In genomic region chr4:84495448-84496221, GRCh38 we compare ENCODE assay signal across 23 cellular contexts. TPM values are rescaled to one million over a fixed set of nuclear protein-coding genes. Genes with fewer than 3 reads are reported as not detected.
DNase-seq lines count a peak whose midpoint lies in the region; ATAC-seq and TF ChIP-seq lines count a peak whose summit lies in the region.
"Had no signal": no experiment of that assay in that cellular context is flagged by ENCODE, and none has a peak within 500 bp of the region (broad histone marks: within the 10 kb centered on the region; RNA-seq: fewer than 3 reads in every experiment).

No MANE protein-coding gene starts in this region.

- intact Hi-C loops in CD4-positive, alpha-beta T cell (cut with DNase I, micrococcal nuclease), result no loop called here
- intact Hi-C loops in naive thymus-derived CD4-positive, alpha-beta T cell (cut with micrococcal nuclease), result no loop called here
- intact Hi-C loops in stomach (cut with DNase I; ENCODE audit: low total_unique reads), result no loop called here

- no peak overlapping the region for H3K27ac ChIP-seq in CD4-positive, alpha-beta T cell (ENCODE audit: low read depth, low read length)
- H3K27ac ChIP-seq in endodermal cell (ENCODE audit: low read depth, low read length), result no peak overlapping the region
- H3K27ac ChIP-seq in naive thymus-derived CD4-positive, alpha-beta T cell (ENCODE audit: low read depth, low read length), result no peak overlapping the region
- H3K27ac ChIP-seq in stomach, result no peak overlapping the region
- H3K27ac ChIP-seq: HL-60, skin epidermis, thoracic aorta had no signal

- peak overlapping the region; percentile 57; the same call in 1 of the 2 replicates for H3K4me3 ChIP-seq in HAP-1
- peak overlapping the region; percentile 45 for H3K4me3 ChIP-seq in endodermal cell (ENCODE audit: low read length)
- no peak overlapping the region for H3K4me3 ChIP-seq in naive thymus-derived CD4-positive, alpha-beta T cell (ENCODE audit: low read length)
- H3K4me3 ChIP-seq in stomach, result no peak overlapping the region
- H3K4me3 ChIP-seq: skin epidermis, thoracic aorta had no signal

- in situ Hi-C loops in HAP-1 (cut with MboI; ENCODE audit: low sequenced_read_pairs), result no loop called here

- CTCF ChIA-PET in CD4-positive, alpha-beta T cell (lab: Charles Lee), result no interaction called here
- CTCF ChIA-PET in naive thymus-derived CD4-positive, alpha-beta T cell (lab: Charles Lee), result no interaction called here

- H3K4me3 Mint-ChIP-seq in CD4-positive, alpha-beta T cell, result peak overlapping the region; percentile 32
- peak overlapping the region; percentile 41 for H3K4me3 Mint-ChIP-seq in endodermal cell
- H3K4me3 Mint-ChIP-seq in naive thymus-derived CD4-positive, alpha-beta T cell, result peak overlapping the region in 6 of 10 donors; percentile 6 to 50 (median 24)
- H3K4me3 Mint-ChIP-seq: activated naive CD8-positive, alpha-beta T cell treated with anti-CD3 and anti-CD28 coated beads, Interleukin-2, amount 50 U/mL, for 24 hours; activated T-cell treated with anti-CD3 and anti-CD28 coated beads, Interleukin-2, amount 50 U/mL, for 4 hours had no signal

- peaks cover 10% of the 10 kb centered on the region for H3K4me1 ChIP-seq in HAP-1
- H3K4me1 ChIP-seq in endodermal cell (ENCODE audit: control insufficient read depth, insufficient read depth, low read length), result peaks cover 3% of the 10 kb centered on the region
- H3K4me1 ChIP-seq in naive thymus-derived CD4-positive, alpha-beta T cell (ENCODE audit: control insufficient read depth in 2 of 2, insufficient read depth in 2 of 2, low read length in 2 of 2), result peaks cover 0 to 11% of the 10 kb centered on the region in 2 donors
- peaks cover 36 to 55% (median 49%) of the 10 kb centered on the region in 4 donors for H3K4me1 ChIP-seq in stomach

- no peak for TF ChIP-seq EP300 in stomach (IDR thresholded peaks at IDR 0.05)

- H3K4me1 Mint-ChIP-seq in CD4-positive, alpha-beta T cell (ENCODE audit: low read depth), result peaks cover 28% of the 10 kb centered on the region
- peaks cover 33% of the 10 kb centered on the region for H3K4me1 Mint-ChIP-seq in endodermal cell
- H3K4me1 Mint-ChIP-seq in naive thymus-derived CD4-positive, alpha-beta T cell, result peaks cover 0 to 41% (median 29%) of the 10 kb centered on the region in 7 donors

- POLR2A ChIA-PET in CD4-positive, alpha-beta T cell (lab: Charles Lee), result no interaction called here
- POLR2A ChIA-PET in naive thymus-derived CD4-positive, alpha-beta T cell (lab: Charles Lee), result no interaction called here

- peaks cover 2% of the 10 kb centered on the region for H3K9me3 Mint-ChIP-seq in CD4-positive, alpha-beta T cell
- H3K9me3 Mint-ChIP-seq in endodermal cell, result no peaks in the 10 kb centered on the region
- H3K9me3 Mint-ChIP-seq in naive thymus-derived CD4-positive, alpha-beta T cell, result peaks cover 0 to 61% (median 32%) of the 10 kb centered on the region in 11 donors

- no peak for TF ChIP-seq POLR2A in stomach (IDR thresholded peaks at IDR 0.05)

- peaks cover 100% of the 10 kb centered on the region for H3K27me3 ChIP-seq in CD4-positive, alpha-beta T cell (ENCODE audit: control insufficient read depth, insufficient read depth, low read length)
- H3K27me3 ChIP-seq in HAP-1 (ENCODE audit: low read depth), result no peaks in the 10 kb centered on the region
- H3K27me3 ChIP-seq in endodermal cell (ENCODE audit: control insufficient read depth, insufficient read depth, low read length, poor library complexity, severe bottlenecking), result peaks cover 100% of the 10 kb centered on the region
- peaks cover 8 to 54% of the 10 kb centered on the region in 2 donors for H3K27me3 ChIP-seq in naive thymus-derived CD4-positive, alpha-beta T cell (ENCODE audit: control insufficient read depth in 2 of 2, insufficient read depth in 2 of 2, low read length in 2 of 2)
- H3K27me3 ChIP-seq in stomach, result peaks cover 55 to 100% (median 99%) of the 10 kb centered on the region in 3 donors

- no peaks in the 10 kb centered on the region for H3K36me3 Mint-ChIP-seq in CD4-positive, alpha-beta T cell (ENCODE audit: low read depth)
- H3K36me3 Mint-ChIP-seq in endodermal cell (ENCODE audit: low read depth), result no peaks in the 10 kb centered on the region
- H3K36me3 Mint-ChIP-seq in naive thymus-derived CD4-positive, alpha-beta T cell, result peaks cover 0 to 9% (median 2%) of the 10 kb centered on the region in 5 donors

- H3K27me3 Mint-ChIP-seq in CD4-positive, alpha-beta T cell, result peaks cover 92% of the 10 kb centered on the region
- peaks cover 100% of the 10 kb centered on the region for H3K27me3 Mint-ChIP-seq in endodermal cell (ENCODE audit: insufficient read depth)
- peaks cover 86 to 89% (median 86%) of the 10 kb centered on the region in 5 donors for H3K27me3 Mint-ChIP-seq in naive thymus-derived CD4-positive, alpha-beta T cell

- no peak overlapping the region for H3K9ac ChIP-seq in endodermal cell (ENCODE audit: extremely low read depth, low read length, poor library complexity, severe bottlenecking)

- no peak for ATAC-seq in CD4-positive, alpha-beta T cell (ENCODE audit: poor library complexity)
- ATAC-seq in naive thymus-derived CD4-positive, alpha-beta T cell, result no peak
- ATAC-seq in HG03439 (IDR thresholded peaks at IDR 0.05; ENCODE audit: unreplicated experiment) (no peak), GM21576 (IDR thresholded peaks at IDR 0.05; ENCODE audit: unreplicated experiment) (no peak)
- ATAC-seq: activated naive CD8-positive, alpha-beta T cell treated with anti-CD3 and anti-CD28 coated beads, Interleukin-2, amount 50 U/mL, for 24 hours; activated T-cell treated with anti-CD3 and anti-CD28 coated beads, Interleukin-2, amount 50 U/mL, for 4 hours had no signal

- no peak overlapping the region for H3K27ac Mint-ChIP-seq in CD4-positive, alpha-beta T cell
- no peak overlapping the region for H3K27ac Mint-ChIP-seq in endodermal cell
- peak overlapping the region in 5 of 9 donors; percentile 21 to 66 (median 45) for H3K27ac Mint-ChIP-seq in naive thymus-derived CD4-positive, alpha-beta T cell
- H3K27ac Mint-ChIP-seq: activated naive CD8-positive, alpha-beta T cell treated with anti-CD3 and anti-CD28 coated beads, Interleukin-2, amount 50 U/mL, for 24 hours had no signal

- WGBS in endodermal cell (ENCODE audit: insufficient coverage in 1 of 2, insufficient read length in 1 of 2), 2 experiments, result 6 to 10% methylated on average over 25 to 40 of the region's 40 CpGs
- WGBS in stomach, 5 donors, result 16 to 24% (median 17%) methylated on average over 38 to 40 of the region's 40 CpGs

- no peak for TF ChIP-seq CTCF in CD4-positive, alpha-beta T cell (IDR thresholded peaks at IDR 0.05)
- TF ChIP-seq CTCF in endodermal cell (conservative IDR thresholded peaks at IDR 0.05) (no peak), stomach (IDR thresholded peaks at IDR 0.05) (no peak)

- peaks cover 30% of the 10 kb centered on the region for H3K9me3 ChIP-seq in CD4-positive, alpha-beta T cell (ENCODE audit: control insufficient read depth, low read length)
- H3K9me3 ChIP-seq in HAP-1, result 0 out of 2 replicates have a peak, but pooled peaks cover 2% of the 10 kb centered on the region
- H3K9me3 ChIP-seq in endodermal cell (ENCODE audit: control insufficient read depth, low read length), result peaks cover 4% of the 10 kb centered on the region
- peaks cover 0 to 22% (median 0%) of the 10 kb centered on the region in 3 experiments for H3K9me3 ChIP-seq in naive thymus-derived CD4-positive, alpha-beta T cell (ENCODE audit: control insufficient read depth in 2 of 3, low read length in 3 of 3)
- H3K9me3 ChIP-seq in stomach, result peaks cover 0 to 29% (median 11%) of the 10 kb centered on the region in 4 donors
- H3K9me3 ChIP-seq: thoracic aorta had no signal

- H3K36me3 ChIP-seq in HAP-1 (replicated peaks), result peaks cover 38% of the 10 kb centered on the region
- H3K36me3 ChIP-seq in endodermal cell (ENCODE audit: control insufficient read depth, insufficient read depth, low read length), result no peaks in the 10 kb centered on the region
- no peaks in the 10 kb centered on the region for H3K36me3 ChIP-seq in naive thymus-derived CD4-positive, alpha-beta T cell (ENCODE audit: control insufficient read depth in 2 of 3, insufficient read depth in 3 of 3, low read length in 3 of 3)
- no peaks in the 10 kb centered on the region for H3K36me3 ChIP-seq in stomach
- H3K36me3 ChIP-seq: thoracic aorta had no signal

- no peak for DNase-seq in CD4-positive, alpha-beta T cell
- DNase-seq in HAP-1 (ENCODE audit: low spot score in 2 of 2) (no peak), endodermal cell (peak; percentile 76), stomach (no peak), NCI-H524 treated with DMSO at 0.1 percent for 48 hours (lab: John Stamatoyannopoulos, UW) (no peak)
- no peak for DNase-seq in naive thymus-derived CD4-positive, alpha-beta T cell
- DNase-seq: activated naive CD8-positive, alpha-beta T cell treated with anti-CD3 and anti-CD28 coated beads, Interleukin-2, amount 50 U/mL, for 24 hours; activated T-cell treated with anti-CD3 and anti-CD28 coated beads, Interleukin-2, amount 50 U/mL, for 4 hours; Calu3; caudate nucleus; hippocampal formation; KG1; NCI-H2107; NCI-H526 treated with DMSO at 0.1 percent for 48 hours; SIG-M5; stimulated activated CD4-positive, alpha-beta T cell treated with anti-CD3 and anti-CD28 coated beads, Interleukin-4, amount 100 ng/mL, for 4 hours; stimulated activated CD8-positive, alpha-beta memory T cell treated with anti-CD3 and anti-CD28 coated beads, Interleukin-4, amount 100 ng/mL, for 48 hours had no signal

RNA-seq across cellular contexts. Expression of gene NKX6-1, which starts 3.5 kb away (rescaled TPM):
- not detected for total RNA-seq in CD4-positive, alpha-beta T cell
- total RNA-seq in endodermal cell, result not detected
- 3.5 TPM for polyA plus RNA-seq in endodermal cell (2013, experiment 1 of 2)
- polyA plus RNA-seq in endodermal cell (2013, experiment 2 of 2), result 2.6 TPM
- total RNA-seq in naive thymus-derived CD4-positive, alpha-beta T cell, result not detected
- not detected for polyA plus RNA-seq in naive thymus-derived CD4-positive, alpha-beta T cell
- total RNA-seq in stomach, result 1 to 10 TPM in 1 of 5 donors, not detected in 4; 1.1 TPM
- polyA plus RNA-seq in stomach, result 1 to 10 TPM in 1 of 3 donors, not detected in 2; 5.2 TPM
- total RNA-seq: activated T-cell treated with anti-CD3 and anti-CD28 coated beads, Interleukin-2, amount 50 U/mL, for 4 hours; mucosa of gallbladder had no signal

Comparison
In these comparisons a context has a peak if more than half of its experiments do, and no peak if none do; other contexts are left out.
1. H3K27ac Mint-ChIP-seq: peak in naive thymus-derived CD4-positive, alpha-beta T cell (5 of 9); none in CD4-positive, alpha-beta T cell (single experiment) and endodermal cell (single experiment).
2. H3K4me3 ChIP-seq: peak in HAP-1 (single experiment) and endodermal cell (single experiment); none in naive thymus-derived CD4-positive, alpha-beta T cell (single experiment) and stomach (0 of 4).
3. Peak in every context shown above with its lines, with median percentiles within 50 percentile points of each other: H3K4me3 Mint-ChIP-seq.